2 cellular contexts compared by ENCODE assay signal in the genomic region with DNA sequence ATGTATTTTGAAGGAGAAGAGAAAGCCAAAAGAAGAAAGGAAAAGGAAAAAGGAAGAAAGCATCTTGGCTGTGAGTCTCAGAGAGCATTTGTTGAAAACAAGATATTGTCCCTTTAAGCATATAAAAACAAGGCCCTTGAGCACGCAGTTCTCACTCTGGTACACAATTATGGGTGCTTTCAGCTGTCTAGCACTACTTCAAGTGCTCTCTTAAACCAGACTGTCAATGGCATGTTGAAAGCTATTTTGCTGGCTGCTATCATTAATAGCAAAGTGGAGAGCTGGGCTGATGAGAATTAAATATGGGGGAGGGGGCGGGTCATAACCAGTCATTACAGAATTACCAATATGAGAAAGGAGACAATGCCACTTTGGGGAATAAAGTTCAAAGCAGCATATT.
TF ChIP-seq lines count a peak whose summit lies in the region.

No MANE protein-coding gene starts in this region.

TF ChIP-seq in GM23338, 12 proteins besides CTCF, POLR2A, EP300 and RAD21:
- no peak for TF ChIP-seq POLR2AphosphoS5 (IDR thresholded peaks at IDR 0.05; ENCODE audit: low read depth)

TF ChIP-seq in H1, 55 proteins besides CTCF, POLR2A, EP300 and RAD21:
- TF ChIP-seq CHD1 (IDR thresholded peaks at IDR 0.05; ENCODE audit: low read depth, low read length) (no peak), CBX5 (IDR thresholded peaks at IDR 0.05; ENCODE audit: low read depth, low read length) (no peak), TCF12 (IDR thresholded peaks at IDR 0.05; ENCODE audit: low read depth, low read length) (no peak), KDM5A (IDR thresholded peaks at IDR 0.05; ENCODE audit: low read length) (no peak), PHF8 (conservative IDR thresholded peaks at IDR 0.05; ENCODE audit: low read depth, low read length) (no peak), SIRT6 (IDR thresholded peaks at IDR 0.05; ENCODE audit: low read length) (no peak), POLR2AphosphoS5 (IDR thresholded peaks at IDR 0.05; ENCODE audit: low read depth, low read length) (no peak), BRCA1 (IDR thresholded peaks at IDR 0.05; ENCODE audit: low read depth, low read length) (no peak), CTBP2 (IDR thresholded peaks at IDR 0.05; ENCODE audit: borderline replicate concordance, insufficient read depth, insufficient read length, low read length) (no peak), NANOG (IDR thresholded peaks at IDR 0.05; ENCODE audit: insufficient read depth, low read depth, low read length, poor library complexity, severe bottlenecking) (no peak), CREB1 (IDR thresholded peaks at IDR 0.05) (no peak), SP4 (IDR thresholded peaks at IDR 0.05; ENCODE audit: low read length) (no peak), JUND (IDR thresholded peaks at IDR 0.05; ENCODE audit: low read length) (no peak), POU5F1 (IDR thresholded peaks at IDR 0.05; ENCODE audit: low read depth, low read length) (no peak), TAF1 (IDR thresholded peaks at IDR 0.05; ENCODE audit: low read depth, low read length) (no peak), SP1 (IDR thresholded peaks at IDR 0.05; ENCODE audit: low read depth, low read length) (no peak), ASH2L (IDR thresholded peaks at IDR 0.05; ENCODE audit: low read length) (no peak), FOSL1 (IDR thresholded peaks at IDR 0.05; ENCODE audit: insufficient read depth, low read depth, low read length) (no peak)
- TF ChIP-seq, protein P1, sequence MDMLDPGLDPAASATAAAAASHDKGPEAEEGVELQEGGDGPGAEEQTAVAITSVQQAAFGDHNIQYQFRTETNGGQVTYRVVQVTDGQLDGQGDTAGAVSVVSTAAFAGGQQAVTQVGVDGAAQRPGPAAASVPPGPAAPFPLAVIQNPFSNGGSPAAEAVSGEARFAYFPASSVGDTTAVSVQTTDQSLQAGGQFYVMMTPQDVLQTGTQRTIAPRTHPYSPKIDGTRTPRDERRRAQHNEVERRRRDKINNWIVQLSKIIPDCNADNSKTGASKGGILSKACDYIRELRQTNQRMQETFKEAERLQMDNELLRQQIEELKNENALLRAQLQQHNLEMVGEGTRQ (IDR thresholded peaks at IDR 0.05; ENCODE audit: low read length): no peak
TF ChIP-seq in H1: peak in this region for 0.
